In genomic region chr11:76822406-76822805, GRCh38 we compare ENCODE assay signal across 2 cellular contexts.
TF ChIP-seq lines count a peak whose summit lies in the region.

No MANE protein-coding gene starts in this region.

TF ChIP-seq in A549, 52 proteins besides CTCF, POLR2A, EP300 and RAD21:
- no peak for TF ChIP-seq EHF (CRISPR knock-in tag; IDR thresholded peaks at IDR 0.05)
- TF ChIP-seq FOSL2 (IDR thresholded peaks at IDR 0.05): no peak
- TF ChIP-seq FOSL2 (CRISPR knock-in tag; IDR thresholded peaks at IDR 0.05): no peak

TF ChIP-seq in HCT116, 20 proteins besides CTCF, POLR2A, EP300 and RAD21:
- no peak for TF ChIP-seq EZH2phosphoT487 (IDR thresholded peaks at IDR 0.05; ENCODE audit: borderline replicate concordance)
- TF ChIP-seq, protein P1, sequence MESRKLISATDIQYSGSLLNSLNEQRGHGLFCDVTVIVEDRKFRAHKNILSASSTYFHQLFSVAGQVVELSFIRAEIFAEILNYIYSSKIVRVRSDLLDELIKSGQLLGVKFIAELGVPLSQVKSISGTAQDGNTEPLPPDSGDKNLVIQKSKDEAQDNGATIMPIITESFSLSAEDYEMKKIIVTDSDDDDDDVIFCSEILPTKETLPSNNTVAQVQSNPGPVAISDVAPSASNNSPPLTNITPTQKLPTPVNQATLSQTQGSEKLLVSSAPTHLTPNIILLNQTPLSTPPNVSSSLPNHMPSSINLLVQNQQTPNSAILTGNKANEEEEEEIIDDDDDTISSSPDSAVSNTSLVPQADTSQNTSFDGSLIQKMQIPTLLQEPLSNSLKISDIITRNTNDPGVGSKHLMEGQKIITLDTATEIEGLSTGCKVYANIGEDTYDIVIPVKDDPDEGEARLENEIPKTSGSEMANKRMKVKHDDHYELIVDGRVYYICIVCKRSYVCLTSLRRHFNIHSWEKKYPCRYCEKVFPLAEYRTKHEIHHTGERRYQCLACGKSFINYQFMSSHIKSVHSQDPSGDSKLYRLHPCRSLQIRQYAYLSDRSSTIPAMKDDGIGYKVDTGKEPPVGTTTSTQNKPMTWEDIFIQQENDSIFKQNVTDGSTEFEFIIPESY (IDR thresholded peaks at IDR 0.05; ENCODE audit: extremely low read depth, insufficient replicate concordance, low read length): no peak
- TF ChIP-seq TCF7L2 (IDR thresholded peaks at IDR 0.05; ENCODE audit: borderline replicate concordance, extremely low read depth, insufficient read depth, insufficient read length): no peak
- no peak for TF ChIP-seq ZFX (IDR thresholded peaks at IDR 0.05)
- TF ChIP-seq, protein P2, sequence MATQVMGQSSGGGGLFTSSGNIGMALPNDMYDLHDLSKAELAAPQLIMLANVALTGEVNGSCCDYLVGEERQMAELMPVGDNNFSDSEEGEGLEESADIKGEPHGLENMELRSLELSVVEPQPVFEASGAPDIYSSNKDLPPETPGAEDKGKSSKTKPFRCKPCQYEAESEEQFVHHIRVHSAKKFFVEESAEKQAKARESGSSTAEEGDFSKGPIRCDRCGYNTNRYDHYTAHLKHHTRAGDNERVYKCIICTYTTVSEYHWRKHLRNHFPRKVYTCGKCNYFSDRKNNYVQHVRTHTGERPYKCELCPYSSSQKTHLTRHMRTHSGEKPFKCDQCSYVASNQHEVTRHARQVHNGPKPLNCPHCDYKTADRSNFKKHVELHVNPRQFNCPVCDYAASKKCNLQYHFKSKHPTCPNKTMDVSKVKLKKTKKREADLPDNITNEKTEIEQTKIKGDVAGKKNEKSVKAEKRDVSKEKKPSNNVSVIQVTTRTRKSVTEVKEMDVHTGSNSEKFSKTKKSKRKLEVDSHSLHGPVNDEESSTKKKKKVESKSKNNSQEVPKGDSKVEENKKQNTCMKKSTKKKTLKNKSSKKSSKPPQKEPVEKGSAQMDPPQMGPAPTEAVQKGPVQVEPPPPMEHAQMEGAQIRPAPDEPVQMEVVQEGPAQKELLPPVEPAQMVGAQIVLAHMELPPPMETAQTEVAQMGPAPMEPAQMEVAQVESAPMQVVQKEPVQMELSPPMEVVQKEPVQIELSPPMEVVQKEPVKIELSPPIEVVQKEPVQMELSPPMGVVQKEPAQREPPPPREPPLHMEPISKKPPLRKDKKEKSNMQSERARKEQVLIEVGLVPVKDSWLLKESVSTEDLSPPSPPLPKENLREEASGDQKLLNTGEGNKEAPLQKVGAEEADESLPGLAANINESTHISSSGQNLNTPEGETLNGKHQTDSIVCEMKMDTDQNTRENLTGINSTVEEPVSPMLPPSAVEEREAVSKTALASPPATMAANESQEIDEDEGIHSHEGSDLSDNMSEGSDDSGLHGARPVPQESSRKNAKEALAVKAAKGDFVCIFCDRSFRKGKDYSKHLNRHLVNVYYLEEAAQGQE (IDR thresholded peaks at IDR 0.05; ENCODE audit: low read depth): no peak
- no peak for TF ChIP-seq EGR1 (IDR thresholded peaks at IDR 0.05; ENCODE audit: low read depth)
- TF ChIP-seq, protein P3, sequence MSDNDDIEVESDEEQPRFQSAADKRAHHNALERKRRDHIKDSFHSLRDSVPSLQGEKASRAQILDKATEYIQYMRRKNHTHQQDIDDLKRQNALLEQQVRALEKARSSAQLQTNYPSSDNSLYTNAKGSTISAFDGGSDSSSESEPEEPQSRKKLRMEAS (IDR thresholded peaks at IDR 0.05): no peak
- TF ChIP-seq ELF1 (IDR thresholded peaks at IDR 0.05; ENCODE audit: borderline replicate concordance, low read depth): no peak
- TF ChIP-seq POLR2AphosphoS5 (IDR thresholded peaks at IDR 0.05; ENCODE audit: low read depth, low read length): no peak
- no peak for TF ChIP-seq EZH2 (IDR thresholded peaks at IDR 0.05)
- TF ChIP-seq SRF (IDR thresholded peaks at IDR 0.05; ENCODE audit: low read depth): no peak
- no peak for TF ChIP-seq FOSL1 (IDR thresholded peaks at IDR 0.05; ENCODE audit: low read depth)
- no peak for TF ChIP-seq CEBPB (IDR thresholded peaks at IDR 0.05; ENCODE audit: low read depth)
- TF ChIP-seq, protein P4, sequence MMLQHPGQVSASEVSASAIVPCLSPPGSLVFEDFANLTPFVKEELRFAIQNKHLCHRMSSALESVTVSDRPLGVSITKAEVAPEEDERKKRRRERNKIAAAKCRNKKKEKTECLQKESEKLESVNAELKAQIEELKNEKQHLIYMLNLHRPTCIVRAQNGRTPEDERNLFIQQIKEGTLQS (IDR thresholded peaks at IDR 0.05): no peak
- TF ChIP-seq JUND (IDR thresholded peaks at IDR 0.05): no peak
- no peak for TF ChIP-seq SIN3A (IDR thresholded peaks at IDR 0.05; ENCODE audit: low read depth)
TF ChIP-seq in HCT116: peak in this region for 0.
